8 cellular contexts compared by ENCODE assay signal in the genomic region with DNA sequence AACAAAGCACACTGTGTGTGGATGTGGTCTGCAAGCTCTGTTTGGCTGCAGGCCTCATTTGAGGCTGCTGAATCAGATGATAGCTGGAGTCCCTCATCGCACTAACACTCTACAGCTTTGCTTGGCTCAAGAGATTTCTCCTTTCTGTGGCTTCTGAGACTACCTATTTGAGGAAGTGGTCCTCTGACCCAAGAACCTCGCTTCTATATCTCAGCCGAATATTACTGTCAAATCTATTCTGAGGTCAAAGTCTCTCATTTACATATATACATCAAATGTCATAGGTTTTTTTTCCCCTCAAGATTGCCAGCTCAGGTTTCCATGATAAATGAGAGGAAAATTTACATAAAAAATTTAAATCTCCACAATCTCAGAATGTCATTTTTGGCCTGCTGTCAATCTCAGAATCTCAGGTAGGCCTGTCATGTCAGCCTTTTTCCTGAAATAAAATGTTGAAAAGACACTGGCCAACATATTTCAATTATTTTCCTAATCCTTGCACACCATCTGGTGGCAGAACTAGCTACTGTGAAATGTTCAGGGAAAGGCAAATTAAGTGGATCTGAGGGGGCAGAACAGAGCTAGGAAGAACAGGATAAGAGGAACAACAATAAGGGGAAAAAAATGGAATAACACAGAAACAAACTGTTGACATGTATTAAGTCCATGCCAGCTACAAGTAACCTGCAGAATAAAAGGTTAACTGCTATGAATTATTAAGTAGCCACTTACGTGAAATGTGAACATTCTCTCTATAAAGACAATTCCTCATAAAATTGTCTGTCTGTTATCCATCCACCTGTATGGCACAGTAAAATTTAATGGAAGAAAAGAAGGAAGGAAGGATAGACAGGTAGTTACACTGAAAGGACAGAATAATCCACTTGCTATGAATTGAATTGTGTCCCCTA. TPM values are rescaled to one million over a fixed set of nuclear protein-coding genes. Genes with fewer than 3 reads are reported as not detected.
DNase-seq lines count a peak whose midpoint lies in the region; ATAC-seq and TF ChIP-seq lines count a peak whose summit lies in the region.

No MANE protein-coding gene starts in this region.

- H3K4me3 ChIP-seq in BJ (ENCODE audit: low read depth, low read length) (no peak overlapping the region), brain microvascular endothelial cell (ENCODE audit: low read depth, low read length) (no peak overlapping the region), left lung (no peak overlapping the region), aorta (ENCODE audit: low read length in 2 of 2) (no peak overlapping the region)

- 44 to 61% methylated on average over 4 of the region's 4 CpGs for WGBS in aorta, 2 donors

- no peaks in the 10 kb centered on the region for H3K36me3 ChIP-seq in BJ (ENCODE audit: control insufficient read depth, insufficient read depth, low read length)
- no peaks in the 10 kb centered on the region for H3K36me3 ChIP-seq in brain microvascular endothelial cell (replicated peaks)
- no peaks in the 10 kb centered on the region for H3K36me3 ChIP-seq in left lung
- H3K36me3 ChIP-seq in aorta (ENCODE audit: control insufficient read depth in 1 of 2, insufficient read depth in 2 of 2, low read length in 1 of 2): no peaks in the 10 kb centered on the region

- TF ChIP-seq CTCF in BJ (IDR thresholded peaks at IDR 0.05; ENCODE audit: insufficient read depth, low read depth, low read length) (peak; percentile 61), brain microvascular endothelial cell (IDR thresholded peaks at IDR 0.05; ENCODE audit: low read depth, low read length, missing control alignments) (peak; percentile 76), left lung (IDR thresholded peaks at IDR 0.05) (peak in 1 of 2 donors; percentile 43)

- H3K27me3 ChIP-seq in BJ (ENCODE audit: control insufficient read depth, insufficient read depth, low read length) (no peaks in the 10 kb centered on the region), brain microvascular endothelial cell (replicated peaks) (no peaks in the 10 kb centered on the region), left lung (no peaks in the 10 kb centered on the region), aorta (ENCODE audit: control insufficient read depth in 1 of 2, insufficient read depth in 2 of 2, low read length in 1 of 2) (no peaks in the 10 kb centered on the region)

- DNase-seq in BJ (ENCODE audit: low read depth) (no peak), NCI-H2171 (lab: John Stamatoyannopoulos, UW) (peak; percentile 43), brain microvascular endothelial cell (peak; percentile 45), left lung (no peak), aorta (no peak), NCI-H2029 (lab: John Stamatoyannopoulos, UW) (no peak)

- intact Hi-C loops in left lung (cut with DNase I): no loop called here
- intact Hi-C loops in aorta (cut with DNase I): loop anchor here (2.0 to 5.0 kb wide), 5 partner anchors 105 to 827 kb away; no protein-coding TSS in a partner anchor

- no peaks in the 10 kb centered on the region for H3K9me3 ChIP-seq in left lung
- no peaks in the 10 kb centered on the region for H3K9me3 ChIP-seq in aorta (ENCODE audit: control insufficient read depth, low read length)

- in situ Hi-C loops in brain microvascular endothelial cell (cut with HindIII; ENCODE audit: low pct_ligation_motif_present, low sequenced_read_pairs): no loop called here

- CTCF ChIA-PET in BJ (lab: Yijun Ruan, JAX): interaction anchor here (0.6 to 3.5 kb wide), 42 partner anchors 9 to 1107 kb away, joined by 3 to 24 read pairs (median 3); no protein-coding TSS in a partner anchor

- H3K4me1 ChIP-seq in left lung: no peaks in the 10 kb centered on the region
- H3K4me1 ChIP-seq in aorta (ENCODE audit: control insufficient read depth in 1 of 2, insufficient read depth in 2 of 2, low read length in 2 of 2): no peaks in the 10 kb centered on the region

- ATAC-seq in GM18873 (IDR thresholded peaks at IDR 0.05; ENCODE audit: low FRiP score, unreplicated experiment) (peak; percentile 98), HG03025 (IDR thresholded peaks at IDR 0.05; ENCODE audit: low FRiP score, unreplicated experiment) (peak; percentile 100), left lung (peak; percentile 77), aorta (ENCODE audit: low FRiP score) (peak; percentile 64)

- H3K27ac ChIP-seq in brain microvascular endothelial cell (no peak overlapping the region), left lung (no peak overlapping the region), aorta (ENCODE audit: low read depth in 1 of 2, low read length in 2 of 2) (no peak overlapping the region)

- POLR2A ChIA-PET in BJ (lab: Charles Lee): interaction anchor here (0.6 kb wide), 1 partner anchor 110 kb away, joined by 3 read pairs; no protein-coding TSS in a partner anchor

RNA-seq across cellular contexts. Expression of gene AP1S3, which starts 39.3 kb away (rescaled TPM):
- polyA plus RNA-seq in BJ (2011; rRNA removed) (1.9 and 2.1 TPM in 2 replicates), aorta (under 1 TPM; 0.26 to 0.50 TPM)
- polyA minus RNA-seq in BJ (2011; rRNA and poly(A)+ RNA removed): 0.28 and 0.67 TPM in 2 replicates
- total RNA-seq in left lung (10 to 100 TPM; 21.8 to 23.4 TPM), aorta (1 to 10 TPM in 1 of 2 donors, under 1 TPM in 1; 0.91 to 2.0 TPM)

Comparison
In these comparisons a context has a peak if more than half of its experiments do, and no peak if none do; other contexts are left out.
1. DNase-seq: peak in NCI-H2171 (single experiment) and brain microvascular endothelial cell (single experiment); none in BJ (single experiment), left lung (0 of 2), aorta (0 of 2) and NCI-H2029 (single experiment).
2. RNA of gene AP1S3, which starts 39.3 kb away (total RNA-seq): 21.8 to 23.4 TPM in left lung; 0.91 to 2.0 TPM in aorta; every median in the first group is over 4 times any median in the second.
3. intact Hi-C loops: an anchor here in aorta (2.0 to 5.0 kb wide); none called in left lung.
4. Peak in every context shown above with its lines, with median percentiles within 50 percentile points of each other: ATAC-seq.